In genomic region chr18:79805926-79806487, GRCh38 we compare ENCODE assay signal across 19 cellular contexts. TPM values are rescaled to one million over a fixed set of nuclear protein-coding genes. Genes with fewer than 3 reads are reported as not detected.
"Had no signal": no experiment of that assay in that cellular context is flagged by ENCODE, and none has a peak within 500 bp of the region (broad histone marks: within the 10 kb centered on the region; RNA-seq: fewer than 3 reads in every experiment).

No MANE protein-coding gene starts in this region.

- DNase-seq: activated B cell treated with CpG ODN at 0.5 μM for 24 hours; activated CD4-positive, alpha-beta memory T cell treated with anti-CD3 and anti-CD28 coated beads, Interleukin-2, amount 10 ng/mL, durations not matched to agents 7 days and 5 days; activated CD4-positive, alpha-beta T cell treated with anti-CD3 and anti-CD28 coated beads for 4 hours; activated CD8-positive, alpha-beta memory T cell treated with anti-CD3 and anti-CD28 coated beads, Interleukin-2, amount 50 U/mL, for 48 hours; activated gamma-delta T cell treated with Interleukin-2 at 50 U/mL for 16 hours; activated T-cell treated with anti-CD3 and anti-CD28 coated beads, Interleukin-2, amount 50 U/mL, for 48 hours; effector memory CD8-positive, alpha-beta T cell; esophagus squamous epithelium; small intestine; stimulated activated CD4-positive, alpha-beta T cell treated with anti-CD3 and anti-CD28 coated beads, Interleukin-4, amount 100 ng/mL, for 1 hour had no signal

- H3K4me1 Mint-ChIP-seq: activated CD4-positive, alpha-beta memory T cell treated with anti-CD3 and anti-CD28 coated beads, Interleukin-2, amount 10 ng/mL, durations not matched to agents 7 days and 5 days; neural crest cell had no signal

- H3K36me3 Mint-ChIP-seq: activated naive CD4-positive, alpha-beta T cell treated with anti-CD3 and anti-CD28 coated beads, Interleukin-2, amount 50 U/mL, for 72 hours had no signal

- ATAC-seq: effector memory CD8-positive, alpha-beta T cell; right cardiac atrium had no signal

- H3K27ac Mint-ChIP-seq: activated B cell treated with CpG ODN at 0.5 μM for 24 hours; activated CD4-positive, alpha-beta memory T cell treated with anti-CD3 and anti-CD28 coated beads, Interleukin-2, amount 10 ng/mL, durations not matched to agents 7 days and 5 days; activated naive CD4-positive, alpha-beta T cell treated with anti-CD3 and anti-CD28 coated beads, Interleukin-2, amount 50 U/mL, for 72 hours; T-helper 2 cell treated with Interferon-gamma antibody and Interleukin-4, amounts not matched to agents 5 μg/mL and 100 μg/mL, for 36 hours had no signal

- H3K4me3 ChIP-seq: esophagus squamous epithelium, prostate gland, thoracic aorta had no signal

- H3K27me3 Mint-ChIP-seq: activated B cell treated with CpG ODN at 0.5 μM for 24 hours had no signal

- H3K4me3 Mint-ChIP-seq: activated B cell treated with CpG ODN at 0.5 μM for 24 hours; activated CD4-positive, alpha-beta memory T cell treated with anti-CD3 and anti-CD28 coated beads, Interleukin-2, amount 10 ng/mL, durations not matched to agents 7 days and 5 days; effector memory CD8-positive, alpha-beta T cell; neural crest cell; T-helper 2 cell treated with Interferon-gamma antibody and Interleukin-4, amounts not matched to agents 5 μg/mL and 100 μg/mL, for 36 hours had no signal

- H3K9me3 Mint-ChIP-seq: activated B cell treated with CpG ODN at 0.5 μM for 24 hours; activated CD4-positive, alpha-beta memory T cell treated with anti-CD3 and anti-CD28 coated beads, Interleukin-2, amount 10 ng/mL, durations not matched to agents 7 days and 5 days; activated naive CD4-positive, alpha-beta T cell treated with anti-CD3 and anti-CD28 coated beads, Interleukin-2, amount 50 U/mL, for 72 hours; effector memory CD8-positive, alpha-beta T cell; neural crest cell; T-helper 2 cell treated with Interferon-gamma antibody and Interleukin-4, amounts not matched to agents 5 μg/mL and 100 μg/mL, for 36 hours had no signal

- H3K27ac ChIP-seq: esophagus squamous epithelium, prostate gland, thoracic aorta had no signal

- H3K36me3 ChIP-seq: esophagus squamous epithelium, prostate gland, thoracic aorta had no signal

- H3K4me1 ChIP-seq: esophagus squamous epithelium, prostate gland had no signal

- H3K9me3 ChIP-seq: esophagus squamous epithelium, prostate gland, thoracic aorta had no signal

RNA-seq across cellular contexts. Expression of gene KCNG2, which starts 8.3 kb away (rescaled TPM):
- total RNA-seq: activated B cell treated with CpG ODN at 0.5 μM for 24 hours; activated CD4-positive, alpha-beta memory T cell treated with anti-CD3 and anti-CD28 coated beads, Interleukin-2, amount 10 ng/mL, durations not matched to agents 7 days and 5 days; activated naive CD4-positive, alpha-beta T cell treated with anti-CD3 and anti-CD28 coated beads, Interleukin-2, amount 50 U/mL, for 72 hours; bronchial epithelial cell; neural crest cell; osteocyte; ureter had no signal
